ENCODE assay signal across 8 cellular contexts in the genomic region with DNA sequence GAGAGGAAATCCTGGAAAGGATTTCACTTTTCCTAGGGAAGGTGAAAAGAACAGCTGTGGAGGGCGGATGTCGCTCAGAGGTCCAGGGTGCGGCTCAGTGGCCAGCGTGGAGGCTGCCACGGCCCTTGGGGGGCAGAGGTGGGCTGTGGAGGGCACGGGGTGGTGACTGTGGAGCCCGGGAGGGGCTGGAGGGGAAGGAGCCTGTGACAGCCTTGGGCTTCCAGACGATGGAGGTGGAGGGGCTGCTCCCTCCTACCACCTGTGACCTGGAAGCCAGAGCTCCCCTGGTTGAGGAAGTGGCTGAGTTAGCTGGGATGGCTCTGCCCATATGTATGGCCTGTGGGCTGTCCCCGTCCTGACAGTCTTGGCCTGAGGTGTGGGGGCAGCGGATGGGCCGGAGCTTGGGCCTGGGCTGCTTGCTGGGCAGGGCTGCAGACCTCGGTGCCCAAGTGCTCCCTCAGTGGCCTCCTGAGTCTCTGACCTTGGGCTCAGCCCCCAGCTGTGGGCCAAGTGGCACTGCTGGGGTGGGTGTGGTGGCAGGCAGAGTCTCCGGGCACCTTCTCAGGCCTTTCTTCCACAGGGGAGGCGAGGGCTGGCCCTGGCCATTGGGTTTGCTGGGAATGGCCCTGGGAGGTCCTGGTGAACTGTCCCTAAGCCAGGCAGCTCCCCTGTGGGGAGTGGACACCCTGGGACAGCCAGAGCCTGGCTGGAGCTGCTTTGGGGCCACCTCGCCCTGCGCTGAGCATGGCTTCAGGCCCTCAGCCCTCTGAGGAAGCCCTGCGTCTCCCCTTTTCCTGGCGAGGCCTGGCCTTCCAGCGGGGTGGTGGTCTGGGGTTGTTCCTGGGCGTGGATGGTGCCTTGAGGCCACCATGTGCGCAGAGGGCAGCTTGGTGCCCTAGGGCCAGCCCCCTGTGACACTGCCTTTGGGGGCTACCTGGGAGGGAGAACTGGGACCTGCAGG. TPM values are rescaled to one million over a fixed set of nuclear protein-coding genes. Genes with fewer than 3 reads are reported as not detected.
A peak's percentile ranks its signal among the peaks of the same experiment; 100 is the strongest.
DNase-seq lines count a peak whose midpoint lies in the region; ATAC-seq, FAIRE-seq and TF ChIP-seq lines count a peak whose summit lies in the region.
"Had no signal": no experiment of that assay in that cellular context is flagged by ENCODE, and none has a peak within 500 bp of the region (broad histone marks: within the 10 kb centered on the region; RNA-seq: fewer than 3 reads in every experiment).

No MANE protein-coding gene starts in this region.

- WGBS in K562 (ENCODE audit: insufficient coverage, low coverage, missing lambda C conversion rate) = 46% methylated on average over 19 of the region's 21 CpGs
- 55% methylated on average over 11 of the region's 21 CpGs for WGBS in right lobe of liver (ENCODE audit: insufficient coverage, low coverage, low lambda C conversion rate, missing lambda C conversion rate)

- ATAC-seq in K562 = no peak
- no peak for ATAC-seq in right lobe of liver
- ATAC-seq in GM18505 (IDR thresholded peaks at IDR 0.05; ENCODE audit: unreplicated experiment) = no peak
- no peak for ATAC-seq in HG03442 (IDR thresholded peaks at IDR 0.05; ENCODE audit: unreplicated experiment)

- intact Hi-C loops in K562 (cut with micrococcal nuclease) (no loop called here), right lobe of liver (cut with DNase I) (no loop called here)

- POLR2A ChIA-PET in K562 (lab: Yijun Ruan, JAX) = interaction anchor here (0.7 to 1.6 kb wide), 3 partner anchors 50 to 144 kb away, joined by 3 to 8 read pairs (median 5); no protein-coding TSS in a partner anchor

- 0 out of 3 replicates have a peak overlapping the region, but pooled peaks have one; percentile 16 for H3K27ac ChIP-seq in K562 (ENCODE audit: extremely low read depth, low read depth, low read length)
- peak overlapping the region; percentile 95 to 98 (median 98) for H3K27ac ChIP-seq in right lobe of liver
- H3K27ac ChIP-seq in stomach smooth muscle (ENCODE audit: low read length) = no peak overlapping the region

- peaks cover 21% of the 10 kb centered on the region for H3K79me2 ChIP-seq in K562 (ENCODE audit: control insufficient read depth, insufficient read depth, low read length)

- no peak for DNase-seq in HFF-Myc (ENCODE audit: extremely low read depth, low read depth)
- DNase-seq in K562 (ENCODE audit: extremely low read depth in 1 of 4, low spot score in 3 of 4) = no peak
- no peak for DNase-seq in right lobe of liver
- DNase-seq in NCI-H187 (lab: John Stamatoyannopoulos, UW) = no peak
- DNase-seq: NCI-H1092 treated with DMSO at 0.1 percent for 48 hours had no signal

- H2AFZ ChIP-seq in K562 (ENCODE audit: low read depth, low read length) = no peak overlapping the region

- no peak overlapping the region for H3K4me2 ChIP-seq in K562 (ENCODE audit: insufficient read depth, low read length)

- peaks cover 0 to 35% of the 10 kb centered on the region in 2 experiments; a peak in 2 of 5 replicates for H3K27me3 ChIP-seq in K562 (ENCODE audit: control insufficient read depth in 2 of 2, insufficient read depth in 2 of 2, low read length in 2 of 2)
- H3K27me3 ChIP-seq in right lobe of liver = no peaks in the 10 kb centered on the region
- no peaks in the 10 kb centered on the region for H3K27me3 ChIP-seq in stomach smooth muscle (ENCODE audit: control insufficient read depth in 1 of 2, insufficient read depth in 2 of 2, low read length in 2 of 2)

- H3K9me1 ChIP-seq in K562 (ENCODE audit: control insufficient read depth, insufficient read depth, low read length) = no peaks in the 10 kb centered on the region

- H3K4me1 ChIP-seq in K562 (replicated peaks in 1 of 2; ENCODE audit: control insufficient read depth in 2 of 2, insufficient read depth in 2 of 2, low read length in 2 of 2) (peaks cover 9 to 70% of the 10 kb centered on the region in 2 experiments; a peak in 4 of 5 replicates), right lobe of liver (peaks cover 0 to 54% (median 18%) of the 10 kb centered on the region in 4 donors), stomach smooth muscle (ENCODE audit: control insufficient read depth, insufficient read depth, low read length) (peaks cover 70% of the 10 kb centered on the region)

- H4K20me1 ChIP-seq in K562 (replicated peaks; ENCODE audit: control insufficient read depth, insufficient read depth, low read length) = peaks cover 5% of the 10 kb centered on the region; the same call in 1 of the 2 replicates

- H3K9me3 ChIP-seq in K562 (replicated peaks; ENCODE audit: control insufficient read depth, insufficient read depth, low read depth, low read length) (no peaks in the 10 kb centered on the region), right lobe of liver (no peaks in the 10 kb centered on the region), stomach smooth muscle (ENCODE audit: control insufficient read depth in 2 of 2, low read length in 2 of 2) (no peaks in the 10 kb centered on the region)

- H3K4me3 ChIP-seq in HFF-Myc (replicated peaks; ENCODE audit: low read depth, low read length) (peak overlapping the region; percentile 79), K562 (no peak overlapping the region), right lobe of liver (peak overlapping the region; percentile 63 to 90 (median 82)), stomach smooth muscle (ENCODE audit: low read length in 2 of 2) (peak overlapping the region in 1 of 2 donors; percentile 89)

- H3K36me3 ChIP-seq in K562 (ENCODE audit: control insufficient read depth, insufficient read depth, low read length) (peaks cover 23% of the 10 kb centered on the region; the same call in 2 of the 3 replicates), right lobe of liver (peaks cover 0 to 5% (median 0%) of the 10 kb centered on the region in 4 donors), stomach smooth muscle (ENCODE audit: control insufficient read depth in 2 of 2, insufficient read depth in 2 of 2, low read length in 2 of 2) (peaks cover 0 to 2% of the 10 kb centered on the region in 2 donors)

- no peak for TF ChIP-seq EP300 in K562 (IDR thresholded peaks at IDR 0.05; ENCODE audit: low read length)

- TF ChIP-seq CTCF in HFF-Myc (IDR thresholded peaks at IDR 0.05; ENCODE audit: low read depth, low read length, missing control alignments) (no peak), K562 (IDR thresholded peaks at IDR 0.05 in 2 of 3, conservative IDR thresholded peaks at IDR 0.05 in 1 of 3; ENCODE audit: insufficient read depth in 2 of 3, low read depth in 1 of 3, low read length in 3 of 3) (no peak), right lobe of liver (IDR thresholded peaks at IDR 0.05) (no peak)

- H3K9ac ChIP-seq in K562 (ENCODE audit: insufficient read depth in 1 of 2, low read depth in 2 of 2, low read length in 2 of 2) (peak overlapping the region in 1 of 2 experiments; percentile 88; a peak in 2 of 4 replicates), stomach smooth muscle (ENCODE audit: low read length in 2 of 2) (peak overlapping the region; percentile 47 to 51)

- CTCF ChIA-PET in K562 (lab: Yijun Ruan, JAX; ENCODE audit: low intra/inter-chr PET ratio) = no interaction called here

- in situ Hi-C loops in K562 (cut with MboI) = no loop called here

- no peak for FAIRE-seq in K562 (lab: Jason Lieb, UNC)

- no TSS peak for BruUV-seq in K562 (replicated peaks; lab: Mats Ljungman, UMichigan)

- no peak for TF ChIP-seq RAD21 in K562 (CRISPR knock-in tag; conservative IDR thresholded peaks at IDR 0.05 in 1 of 2, IDR thresholded peaks at IDR 0.05 in 1 of 2)

- no peak for TF ChIP-seq POLR2A in K562 (conservative IDR thresholded peaks at IDR 0.05)
- TF ChIP-seq POLR2A in right lobe of liver (IDR thresholded peaks at IDR 0.05) = no peak
- no peak for TF ChIP-seq POLR2A in GM18505 (IDR thresholded peaks at IDR 0.05; ENCODE audit: borderline replicate concordance, extremely low read depth, insufficient read depth, insufficient read length)

RNA-seq across cellular contexts. Expression of a gene that starts 3.9 kb away (rescaled TPM):
- 12.6 and 25.0 TPM in 2 replicates for total RNA-seq in K562 (2011; cell fraction: chromatin; rRNA removed; ENCODE audit: low replicate concordance)
- 16.4 and 20.8 TPM in 2 replicates for total RNA-seq in K562 (2011; cell fraction: nucleolus; rRNA removed)
- total RNA-seq in K562 (2011; cell fraction: nucleoplasm; rRNA removed) = 21.3 and 23.7 TPM in 2 replicates
- total RNA-seq in K562 (2014; rRNA removed) (9.9 and 10.7 TPM in 2 replicates), K562 (2014; rRNA removed; fragmentation: Illumina TruSeq; extraction: Trizol) (11.9 and 21.6 TPM in 2 replicates), K562 (2015; rRNA removed; fragmentation: Illumina TruSeq; extraction: Trizol) (29.1 and 29.8 TPM in 2 replicates), K562 (2021) (55.1 and 57.4 TPM in 2 replicates), right lobe of liver (100 to 1,000 TPM in 4 of 6 experiments, 10 to 100 TPM in 2; 34.7 to 160 (median 137) TPM)
- polyA plus RNA-seq in K562 (2011; rRNA removed) (18.6 and 21.3 TPM in 2 replicates), K562 (2014; fragmentation: Illumina TruSeq; extraction: Trizol) (16.9 and 26.0 TPM in 2 replicates), K562 (2014; fragmentation: Nextera tagmentation; extraction: Ambion mirVana) (1 to 10 TPM; 4.3 to 5.7 TPM), K562 (2014; rRNA removed) (23.1 and 39.8 TPM in 2 replicates)
- polyA plus RNA-seq in K562 (2011; cell fraction: cytosol; rRNA removed) = 24.1 and 28.7 TPM in 2 replicates
- polyA plus RNA-seq in K562 (2011; cell fraction: nucleus; rRNA removed) = 16.2 and 18.7 TPM in 2 replicates
- polyA plus RNA-seq in K562 (2012) = 46.4 and 129 TPM in 2 replicates
- 8.9 and 9.1 TPM in 2 replicates for polyA minus RNA-seq in K562 (2011; rRNA and poly(A)+ RNA removed)
- polyA minus RNA-seq in K562 (2011; cell fraction: cytosol; rRNA and poly(A)+ RNA removed) = 8.2 and 13.9 TPM in 2 replicates
- polyA minus RNA-seq in K562 (2011; cell fraction: nucleus; rRNA and poly(A)+ RNA removed) = 9.2 and 11.0 TPM in 2 replicates

RNA-seq across cellular contexts. Expression of a gene that starts 33.4 kb away (rescaled TPM):
- total RNA-seq in K562 (2011; cell fraction: chromatin; rRNA removed; ENCODE audit: low replicate concordance) = 19.4 and 31.8 TPM in 2 replicates
- 12.4 and 19.8 TPM in 2 replicates for total RNA-seq in K562 (2011; cell fraction: nucleolus; rRNA removed)
- total RNA-seq in K562 (2011; cell fraction: nucleoplasm; rRNA removed) = 15.6 and 16.7 TPM in 2 replicates
- total RNA-seq in K562 (2014; rRNA removed) = 7.7 and 8.7 TPM in 2 replicates
- total RNA-seq in K562 (2014; rRNA removed; fragmentation: Illumina TruSeq; extraction: Trizol) = 2.1 and 4.1 TPM in 2 replicates
- total RNA-seq in K562 (2015; rRNA removed; fragmentation: Illumina TruSeq; extraction: Trizol) = 3.4 and 4.2 TPM in 2 replicates
- total RNA-seq in K562 (2021) = 10.5 and 15.0 TPM in 2 replicates
- polyA plus RNA-seq in K562 (2011; rRNA removed) = 1.2 and 2.6 TPM in 2 replicates
- 0.83 and 1.5 TPM in 2 replicates for polyA plus RNA-seq in K562 (2011; cell fraction: cytosol; rRNA removed)
- polyA plus RNA-seq in K562 (2011; cell fraction: nucleus; rRNA removed) = 4.3 and 6.8 TPM in 2 replicates
- polyA plus RNA-seq in K562 (2012) = 4.8 and 11.1 TPM in 2 replicates
- polyA plus RNA-seq in K562 (2014; fragmentation: Illumina TruSeq; extraction: Trizol) = 2.2 and 3.4 TPM in 2 replicates
- polyA plus RNA-seq in K562 (2014; fragmentation: Nextera tagmentation; extraction: Ambion mirVana) = under 1 TPM; 0.17 to 0.18 TPM
- 4.4 and 6.2 TPM in 2 replicates for polyA plus RNA-seq in K562 (2014; rRNA removed)
- polyA minus RNA-seq in K562 (2011; rRNA and poly(A)+ RNA removed) = 1.8 and 2.0 TPM in 2 replicates
- 3.1 and 6.8 TPM in 2 replicates for polyA minus RNA-seq in K562 (2011; cell fraction: cytosol; rRNA and poly(A)+ RNA removed)
- polyA minus RNA-seq in K562 (2011; cell fraction: nucleus; rRNA and poly(A)+ RNA removed) = 3.4 and 4.3 TPM in 2 replicates
- 10 to 100 TPM in 5 of 6 experiments, 1 to 10 TPM in 1; 9.4 to 14.9 (median 12.4) TPM for total RNA-seq in right lobe of liver
